Comparison of ENCODE assay signal across 8 cellular contexts in the genomic region with DNA sequence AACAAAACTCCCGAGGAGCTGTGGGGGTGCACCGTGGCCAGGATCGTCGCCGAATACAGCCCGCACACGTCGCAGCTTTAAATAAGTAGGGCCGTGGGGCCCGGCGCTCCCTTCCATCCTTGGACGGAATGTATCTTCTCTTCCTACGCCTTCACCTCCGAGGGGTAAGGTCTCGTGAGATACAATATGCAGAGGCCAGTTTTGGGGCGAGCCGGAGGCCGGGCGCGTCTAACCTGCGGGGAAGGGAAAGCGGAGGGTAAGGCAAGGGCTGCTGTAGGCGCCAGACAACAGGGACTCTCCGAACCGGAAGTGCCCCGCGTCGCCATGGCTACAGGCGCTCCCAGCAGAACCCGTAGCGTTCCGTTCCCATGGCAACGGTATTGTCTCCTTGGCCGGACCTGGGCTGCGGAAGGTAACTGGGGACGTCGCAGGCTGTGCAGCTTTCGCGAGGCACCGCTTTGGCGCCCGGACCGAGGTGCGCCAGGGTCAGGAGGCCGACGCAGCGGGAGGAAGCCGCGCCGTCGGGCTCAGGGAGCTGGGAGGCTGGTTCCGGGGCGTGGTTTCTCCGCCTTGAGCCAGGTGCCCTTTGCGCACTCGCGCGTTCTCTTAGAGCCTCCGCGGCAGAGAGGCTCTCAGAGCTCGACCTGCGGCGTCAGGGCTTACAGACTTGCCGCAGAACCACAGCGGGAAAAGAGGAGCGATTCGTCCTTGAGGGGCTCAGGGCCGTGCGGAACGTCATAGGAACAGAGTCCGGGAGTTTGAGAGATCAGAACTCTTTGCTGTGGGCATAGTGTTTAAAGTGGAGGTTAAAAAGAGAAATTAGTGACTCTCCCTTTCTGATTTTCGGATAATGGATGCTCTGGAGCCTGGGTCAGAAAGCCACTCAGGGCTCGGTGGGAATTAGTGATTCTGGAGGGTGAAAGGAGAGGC. TPM values are rescaled to one million over a fixed set of nuclear protein-coding genes. Genes with fewer than 3 reads are reported as not detected.
DNase-seq lines count a peak whose midpoint lies in the region; ATAC-seq, FAIRE-seq and TF ChIP-seq lines count a peak whose summit lies in the region.

TSS of gene TTC23L (plus strand) at position 380 of the 930 bp plus-strand sequence. CDS start 1,508 bp downstream, outside the sequence.

- H3K9me3 ChIP-seq in HUES64 (ENCODE audit: insufficient read depth, low read depth, low read length) (0 out of 2 replicates have a peak, but pooled peaks cover 3% of the 10 kb centered on the region), PC-3 (ENCODE audit: low read length) (no peaks in the 10 kb centered on the region)

- peaks cover 18% of the 10 kb centered on the region for H3K36me3 Mint-ChIP-seq in nephron progenitor cell (ENCODE audit: low read depth)

- no peaks in the 10 kb centered on the region for H3K36me3 ChIP-seq in HUES64 (ENCODE audit: insufficient read depth, low read length)
- H3K36me3 ChIP-seq in PC-3 (ENCODE audit: low read depth, low read length): no peaks in the 10 kb centered on the region

- H3K9me3 Mint-ChIP-seq in nephron progenitor cell: peaks cover 5% of the 10 kb centered on the region

- H3K79me2 ChIP-seq in PC-3 (ENCODE audit: low read length): no peaks in the 10 kb centered on the region

- peak within 1 kb of the TSS; percentile 90 for H3K4me3 Mint-ChIP-seq in nephron progenitor cell

- H2AFZ ChIP-seq in PC-3 (ENCODE audit: low read length): peak within 1 kb of the TSS; percentile 89

- 2% methylated on average over 73 of the region's 73 CpGs for WGBS in HUES64

- CTCF ChIA-PET in PC-3 (lab: Charles Lee): no interaction called here

- no peaks in the 10 kb centered on the region for H3K27me3 ChIP-seq in HUES64 (ENCODE audit: insufficient read depth, low read length)
- no peaks in the 10 kb centered on the region for H3K27me3 ChIP-seq in PC-3 (ENCODE audit: low read length)

- TSS peak; percentile 63 for BruUV-seq in PC-3 (replicated peaks; lab: Mats Ljungman, UMichigan)

- intact Hi-C loops in PC-3 (cut with micrococcal nuclease): loop anchor here (5.0 to 10.0 kb wide), 4 partner anchors 182 to 352 kb away; partner anchors contain the start of gene RAI14

- POLR2A ChIA-PET in PC-3 (lab: Charles Lee; ENCODE audit: unreplicated experiment): interaction anchor here (0.5 to 1.2 kb wide), 8 partner anchors 19 to 364 kb away, joined by 3 to 4 read pairs (median 3); partner anchors contain the start of genes BRIX1 and RAD1

- peak within 1 kb of the TSS; percentile 84 for H3K27ac Mint-ChIP-seq in nephron progenitor cell

- ATAC-seq in GM21526 (IDR thresholded peaks at IDR 0.05; ENCODE audit: low FRiP score, unreplicated experiment) (peak; percentile 98), PC-3 (peak; percentile 95)
- peak; percentile 97 for ATAC-seq in stimulated activated naive CD8-positive, alpha-beta T cell treated with anti-CD3 and anti-CD28 coated beads, Interleukin-15, Interleukin-2, amounts not matched to agents 100 U/mL and 50 U/mL, for 24 hours

- no peak for FAIRE-seq in D721Med (lab: Jason Lieb, UNC)

- peaks cover 13% of the 10 kb centered on the region for H3K4me1 Mint-ChIP-seq in nephron progenitor cell

- H3K27ac ChIP-seq in HUES64 (ENCODE audit: low read depth, low read length) (peak within 1 kb of the TSS; percentile 38), PC-3 (ENCODE audit: low read length) (peak within 1 kb of the TSS; percentile 11)

- H3K4me1 ChIP-seq in HUES64 (ENCODE audit: insufficient read depth, low read length): peaks cover under 1% of the 10 kb centered on the region; the same call in 1 of the 2 replicates
- peaks cover 4% of the 10 kb centered on the region; the same call in 1 of the 2 replicates for H3K4me1 ChIP-seq in PC-3 (ENCODE audit: insufficient read depth, low read length)

- H3F3A ChIP-seq in PC-3 (ENCODE audit: low read length, unreplicated experiment): no peaks in the 10 kb centered on the region

- peaks cover 4% of the 10 kb centered on the region for H3K27me3 Mint-ChIP-seq in nephron progenitor cell (ENCODE audit: low read depth, poor library complexity)

- peak within 1 kb of the TSS; percentile 89 for H3K4me2 ChIP-seq in PC-3 (ENCODE audit: low read length)

- DNase-seq in D721Med (ENCODE audit: insufficient read length, low spot score): peak; percentile 83
- peak; percentile 90 for DNase-seq in PC-3
- DNase-seq in activated effector memory CD4-positive, alpha-beta T cell treated with Interleukin-2 at 50 U/mL for 16 hours: peak; percentile 80
- DNase-seq in fibroblast of villous mesenchyme (ENCODE audit: low read depth): peak; percentile 83
- DNase-seq in nephron progenitor cell: peak; percentile 88
- peak; percentile 89 for DNase-seq in stimulated activated naive CD8-positive, alpha-beta T cell treated with anti-CD3 and anti-CD28 coated beads, Interleukin-15, Interleukin-2, amounts not matched to agents 100 U/mL and 50 U/mL, for 24 hours

- peak within 1 kb of the TSS; percentile 72 for H3K9ac ChIP-seq in HUES64 (ENCODE audit: low read depth, low read length)
- peak within 1 kb of the TSS; percentile 65 for H3K9ac ChIP-seq in PC-3 (ENCODE audit: low read length)

- H3K9me2 ChIP-seq in PC-3 (replicated peaks; ENCODE audit: low read length): no peaks in the 10 kb centered on the region

- H3K4me3 ChIP-seq in HUES64 (ENCODE audit: low read length): peak within 1 kb of the TSS; percentile 80
- peak within 1 kb of the TSS; percentile 72 for H3K4me3 ChIP-seq in PC-3 (ENCODE audit: low read length)
- peak within 1 kb of the TSS; percentile 76 for H3K4me3 ChIP-seq in fibroblast of villous mesenchyme (ENCODE audit: low read depth, low read length)

- no peak for TF ChIP-seq CTCF in D721Med (IDR thresholded peaks at IDR 0.05; ENCODE audit: insufficient read depth, missing control alignments)
- no peak for TF ChIP-seq CTCF in PC-3 (conservative IDR thresholded peaks at IDR 0.05; ENCODE audit: low read depth, low read length)
- TF ChIP-seq CTCF in fibroblast of villous mesenchyme (IDR thresholded peaks at IDR 0.05; ENCODE audit: insufficient read depth, low read depth, low read length): no peak
- TF ChIP-seq CTCF in nephron progenitor cell (IDR thresholded peaks at IDR 0.05): no peak

- H4K20me1 ChIP-seq in PC-3 (ENCODE audit: low read length): no peaks in the 10 kb centered on the region

RNA-seq across cellular contexts. Expression of gene TTC23L, which starts in this region (rescaled TPM):
- polyA plus RNA-seq in HUES64 (2013, experiment 1 of 2): 0.55 TPM
- 2.0 TPM for polyA plus RNA-seq in HUES64 (2013, experiment 2 of 2)
- 0.84 TPM in 1 of 2 replicates, not detected in the other for total RNA-seq in PC-3 (2014; rRNA removed)
- total RNA-seq in fibroblast of villous mesenchyme: under 0.01 TPM in 1 of 2 replicates, not detected in the other

Comparison
In these comparisons a context has a peak if more than half of its experiments do, and no peak if none do; other contexts are left out.
1. Peak in every context shown above with its lines: DNase-seq, ATAC-seq, H3K4me3 ChIP-seq and H3K27ac ChIP-seq.
2. Peak in DNase-seq, ATAC-seq, H3K4me3 ChIP-seq, H3K27ac ChIP-seq, H3K9ac ChIP-seq and H3K4me2 ChIP-seq in PC-3; RNA of the gene not detected or under 1 TPM.
3. Peak in DNase-seq and H3K4me3 ChIP-seq in fibroblast of villous mesenchyme; RNA of the gene not detected or under 1 TPM.